In the genomic region with DNA sequence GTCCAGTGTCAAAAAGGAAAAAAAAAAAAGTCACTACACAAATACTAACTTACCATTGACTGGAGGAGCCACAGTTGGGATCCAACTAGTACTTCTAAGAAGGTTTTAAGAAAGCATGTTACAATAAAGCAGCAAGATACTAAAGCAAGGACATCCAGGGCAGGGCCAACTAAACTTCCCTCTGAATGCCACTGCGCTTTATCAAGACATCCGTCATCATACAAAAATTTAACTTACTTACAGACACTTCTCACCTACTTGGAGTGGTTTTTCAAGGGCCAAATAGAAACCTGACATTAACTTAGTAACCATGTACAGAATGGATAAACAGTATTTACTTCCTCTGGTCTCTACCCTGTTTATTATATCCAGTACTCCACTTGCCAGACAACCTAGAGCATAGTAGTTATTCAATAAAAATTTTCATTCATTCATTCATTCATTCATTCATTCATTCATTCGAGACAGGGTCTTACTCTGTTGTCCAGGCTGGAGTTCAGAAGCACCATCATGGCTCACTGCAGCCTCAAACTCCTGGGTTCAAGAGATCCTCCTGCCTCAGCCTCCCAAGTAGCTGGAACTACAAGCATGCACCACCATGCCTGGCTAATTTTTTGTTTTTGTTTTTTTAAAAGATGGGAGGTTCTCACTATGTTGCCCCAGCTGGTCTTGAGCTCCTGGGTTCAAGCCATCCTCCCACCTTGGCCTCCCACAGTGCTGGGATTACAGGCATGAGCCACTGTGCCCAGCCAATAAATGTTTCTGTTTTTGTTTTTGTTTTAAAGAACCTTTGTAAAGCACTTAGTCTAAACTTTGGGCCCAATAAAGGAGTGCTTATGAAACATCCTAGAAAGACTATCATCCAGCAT, we compare ENCODE assay signal across 15 cellular contexts. TPM values are rescaled to one million over a fixed set of nuclear protein-coding genes. Genes with fewer than 3 reads are reported as not detected.
DNase-seq lines count a peak whose midpoint lies in the region; ATAC-seq and TF ChIP-seq lines count a peak whose summit lies in the region.
"Had no signal": no experiment of that assay in that cellular context is flagged by ENCODE, and none has a peak within 500 bp of the region (broad histone marks: within the 10 kb centered on the region; RNA-seq: fewer than 3 reads in every experiment).

No MANE protein-coding gene starts in this region.

- no peaks in the 10 kb centered on the region for H3K27me3 ChIP-seq in cardiac muscle cell
- H3K27me3 ChIP-seq in mammary epithelial cell (ENCODE audit: insufficient read depth, low read length) = no peaks in the 10 kb centered on the region
- H3K27me3 ChIP-seq in right lobe of liver = no peaks in the 10 kb centered on the region
- H3K27me3 ChIP-seq in upper lobe of right lung = no peaks in the 10 kb centered on the region

- no peak overlapping the region for H3K4me3 ChIP-seq in cardiac muscle cell
- no peak overlapping the region for H3K4me3 ChIP-seq in mammary epithelial cell (replicated peaks in 1 of 3; ENCODE audit: insufficient read depth in 1 of 3, low read depth in 2 of 3, low read length in 3 of 3)
- H3K4me3 ChIP-seq in right lobe of liver = no peak overlapping the region
- H3K4me3 ChIP-seq in upper lobe of right lung = no peak overlapping the region
- H3K4me3 ChIP-seq: mucosa of descending colon had no signal

- dilution Hi-C loops in mammary epithelial cell (cut with HindIII; ENCODE audit: low sequenced_read_pairs) = loop anchor here (5.0 kb wide), 1 partner anchor 102 kb away; no protein-coding TSS in a partner anchor

- no peak for TF ChIP-seq CTCF in cardiac muscle cell (IDR thresholded peaks at IDR 0.05; ENCODE audit: low read depth, low read length)
- TF ChIP-seq CTCF in mammary epithelial cell (conservative IDR thresholded peaks at IDR 0.05 in 1 of 2, IDR thresholded peaks at IDR 0.05 in 1 of 2; ENCODE audit: extremely low read depth in 1 of 2, insufficient read depth in 1 of 2, low read depth in 1 of 2, low read length in 2 of 2) = no peak
- no peak for TF ChIP-seq CTCF in right lobe of liver (IDR thresholded peaks at IDR 0.05)
- no peak for TF ChIP-seq CTCF in upper lobe of right lung (IDR thresholded peaks at IDR 0.05)

- H3K9me3 ChIP-seq in cardiac muscle cell (ENCODE audit: low read depth) (no peaks in the 10 kb centered on the region), mammary epithelial cell (replicated peaks; ENCODE audit: insufficient read depth, low read length) (no peaks in the 10 kb centered on the region), right lobe of liver (no peaks in the 10 kb centered on the region), upper lobe of right lung (no peaks in the 10 kb centered on the region)
- H3K9me3 ChIP-seq: mucosa of descending colon had no signal

- CTCF ChIA-PET in mammary epithelial cell (lab: Charles Lee; ENCODE audit: low non-redundant PET) = no interaction called here

- DNase-seq in cardiac muscle cell (ENCODE audit: low read depth in 1 of 2, low spot score in 1 of 2) (no peak), cardiac septum (ENCODE audit: low spot score) (no peak), mammary epithelial cell (no peak), right lobe of liver (no peak), upper lobe of right lung (no peak), T-helper 9 cell (no peak), SKM-1 (lab: John Stamatoyannopoulos, UW; ENCODE audit: unreplicated experiment) (no peak)
- DNase-seq: CD8-positive, alpha-beta T cell; glutamatergic neuron; HFFc6; mucosa of descending colon; NCI-H187 treated with DMSO at 0.1 percent for 48 hours; NCI-H510A had no signal

- H3K79me2 ChIP-seq in mammary epithelial cell (ENCODE audit: insufficient read depth, low read length) = peaks cover 96% of the 10 kb centered on the region

- in situ Hi-C loops in mammary epithelial cell (cut with MboI; ENCODE audit: low sequenced_read_pairs in 2 of 2) = loop anchor here in 1 of 2 donors (25.0 kb wide), 1 partner anchor 187 kb away; no protein-coding TSS in a partner anchor

- no TSS peak for BruUV-seq in mammary epithelial cell (replicated peaks; lab: Mats Ljungman, UMichigan)

- peaks cover 4% of the 10 kb centered on the region for H4K20me1 ChIP-seq in mammary epithelial cell (ENCODE audit: insufficient read depth, low read length)

- no peaks in the 10 kb centered on the region for H3K36me3 ChIP-seq in cardiac muscle cell
- no peaks in the 10 kb centered on the region for H3K36me3 ChIP-seq in mammary epithelial cell (ENCODE audit: insufficient read depth, low read length)
- no peaks in the 10 kb centered on the region for H3K36me3 ChIP-seq in right lobe of liver
- H3K36me3 ChIP-seq in upper lobe of right lung = no peaks in the 10 kb centered on the region

- ATAC-seq in right lobe of liver = no peak
- peak; percentile 61 for ATAC-seq in upper lobe of right lung
- no peak for ATAC-seq in HG02870 (IDR thresholded peaks at IDR 0.05; ENCODE audit: unreplicated experiment)
- ATAC-seq: activated naive CD4-positive, alpha-beta T cell treated with anti-CD3 and anti-CD28 coated beads, Interleukin-2, amount 50 U/mL, for 72 hours; CD8-positive, alpha-beta T cell had no signal

- H3K27ac ChIP-seq in cardiac muscle cell (peak overlapping the region; percentile 22), mammary epithelial cell (ENCODE audit: insufficient read depth, low read depth, low read length) (peak overlapping the region; percentile 51), right lobe of liver (peak overlapping the region in 2 of 3 donors; percentile 16 to 47), upper lobe of right lung (peak overlapping the region; percentile 68)

- peaks cover 21% of the 10 kb centered on the region for H3K4me1 ChIP-seq in cardiac muscle cell (ENCODE audit: low read depth)
- H3K4me1 ChIP-seq in mammary epithelial cell (ENCODE audit: insufficient read depth, low read length) = peaks cover 24% of the 10 kb centered on the region
- peaks cover 0 to 66% (median 28%) of the 10 kb centered on the region in 4 donors for H3K4me1 ChIP-seq in right lobe of liver
- peaks cover 80% of the 10 kb centered on the region for H3K4me1 ChIP-seq in upper lobe of right lung

- TF ChIP-seq POLR2A in right lobe of liver (IDR thresholded peaks at IDR 0.05) = no peak

- H3K4me2 ChIP-seq in mammary epithelial cell (ENCODE audit: insufficient read depth, low read depth, low read length) = no peak overlapping the region

- 98% methylated on average over 3 of the region's 3 CpGs for WGBS in mammary epithelial cell (ENCODE audit: low coverage, missing lambda C conversion rate)
- 55% methylated on average over 2 of the region's 3 CpGs for WGBS in right lobe of liver (ENCODE audit: insufficient coverage, low coverage, low lambda C conversion rate, missing lambda C conversion rate)

- H2AFZ ChIP-seq in mammary epithelial cell (ENCODE audit: low read depth, low read length) = no peak overlapping the region

- intact Hi-C loops in cardiac septum (cut with DNase I) (loop anchor here (2.0 kb wide), 1 partner anchor 16 kb away; no protein-coding TSS in a partner anchor), mammary epithelial cell (cut with micrococcal nuclease) (loop anchor here (5.0 kb wide), 1 partner anchor 43 kb away; no protein-coding TSS in a partner anchor), right lobe of liver (cut with DNase I) (no loop called here), upper lobe of right lung (cut with DNase I) (no loop called here)

- H3K9ac ChIP-seq in mammary epithelial cell (ENCODE audit: insufficient read depth, low read length) = no peak overlapping the region

RNA-seq across cellular contexts. Expression of a gene that starts 19.0 kb away (rescaled TPM):
- total RNA-seq in cardiac muscle cell = 17.5 and 24.5 TPM in 2 replicates
- 11.9 and 18.5 TPM in 2 replicates for polyA plus RNA-seq in cardiac muscle cell
- total RNA-seq in cardiac septum = 13.2 TPM
- total RNA-seq in mammary epithelial cell = 10 to 100 TPM; 42.5 to 43.2 TPM
- polyA plus RNA-seq in mammary epithelial cell = 19.9 TPM
- polyA minus RNA-seq in mammary epithelial cell = 35.4 TPM
- total RNA-seq in right lobe of liver = 10 to 100 TPM in 4 of 6 experiments, 1 to 10 TPM in 2; 8.8 to 14.1 (median 10.9) TPM
- 35.0 TPM for total RNA-seq in upper lobe of right lung

Comparison
In these comparisons a context has a peak if more than half of its experiments do, and no peak if none do; other contexts are left out.
1. intact Hi-C loops: an anchor here in cardiac septum (2.0 kb wide) and mammary epithelial cell (5.0 kb wide); none called in right lobe of liver and upper lobe of right lung.